ENCODE assay signal across 1 cellular context in the genomic region with DNA sequence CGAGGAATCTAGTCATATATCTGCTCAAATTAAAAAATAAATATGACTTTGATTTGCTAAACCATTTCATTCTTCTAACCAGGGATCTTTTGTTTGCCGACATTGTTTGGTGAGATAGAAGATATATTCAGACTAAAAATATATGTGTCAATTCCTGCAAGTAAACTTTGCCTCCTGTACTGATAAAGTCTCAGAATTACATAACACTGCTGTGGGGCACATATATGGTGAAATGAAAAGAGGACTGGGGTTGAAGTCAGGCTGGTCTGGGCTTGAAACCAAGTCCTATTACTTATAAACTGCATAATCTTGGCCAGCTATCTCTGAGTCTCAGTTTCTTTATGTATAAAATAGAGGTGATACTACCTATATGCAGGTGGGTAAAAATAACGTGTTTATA.
TF ChIP-seq lines count a peak whose summit lies in the region.

No MANE protein-coding gene starts in this region.

TF ChIP-seq in HepG2, 621 proteins besides CTCF, POLR2A, EP300 and RAD21 (continued from another document):
- TF ChIP-seq ATF2 (CRISPR knock-in tag; IDR thresholded peaks at IDR 0.05) (no peak), NBN (conservative IDR thresholded peaks at IDR 0.05) (no peak), PPARG (CRISPR knock-in tag; conservative IDR thresholded peaks at IDR 0.05) (0 out of 2 replicates have a peak, but pooled peaks have one; percentile 17), POGK (CRISPR knock-in tag; conservative IDR thresholded peaks at IDR 0.05) (no peak), SRY (CRISPR knock-in tag; IDR thresholded peaks at IDR 0.05) (no peak), GFI1 (CRISPR knock-in tag; IDR thresholded peaks at IDR 0.05; ENCODE audit: borderline replicate concordance) (peak; percentile 51; the same call in 1 of the 2 replicates), BCL6 (CRISPR knock-in tag; IDR thresholded peaks at IDR 0.05) (peak; percentile 49; the same call in 1 of the 2 replicates), ZNF350 (CRISPR knock-in tag; IDR thresholded peaks at IDR 0.05; ENCODE audit: borderline replicate concordance, low read depth) (no peak), GATAD2A (CRISPR knock-in tag; IDR thresholded peaks at IDR 0.05) (peak; percentile 64), ZNF737 (CRISPR knock-in tag; IDR thresholded peaks at IDR 0.05; ENCODE audit: borderline replicate concordance) (no peak), SOX6 (IDR thresholded peaks at IDR 0.05) (no peak), SOX6 (CRISPR knock-in tag; IDR thresholded peaks at IDR 0.05) (peak; percentile 40; the same call in 1 of the 2 replicates), ISL2 (CRISPR knock-in tag; IDR thresholded peaks at IDR 0.05) (0 out of 2 replicates have a peak, but pooled peaks have one; percentile 22)
- TF ChIP-seq, protein P1, sequence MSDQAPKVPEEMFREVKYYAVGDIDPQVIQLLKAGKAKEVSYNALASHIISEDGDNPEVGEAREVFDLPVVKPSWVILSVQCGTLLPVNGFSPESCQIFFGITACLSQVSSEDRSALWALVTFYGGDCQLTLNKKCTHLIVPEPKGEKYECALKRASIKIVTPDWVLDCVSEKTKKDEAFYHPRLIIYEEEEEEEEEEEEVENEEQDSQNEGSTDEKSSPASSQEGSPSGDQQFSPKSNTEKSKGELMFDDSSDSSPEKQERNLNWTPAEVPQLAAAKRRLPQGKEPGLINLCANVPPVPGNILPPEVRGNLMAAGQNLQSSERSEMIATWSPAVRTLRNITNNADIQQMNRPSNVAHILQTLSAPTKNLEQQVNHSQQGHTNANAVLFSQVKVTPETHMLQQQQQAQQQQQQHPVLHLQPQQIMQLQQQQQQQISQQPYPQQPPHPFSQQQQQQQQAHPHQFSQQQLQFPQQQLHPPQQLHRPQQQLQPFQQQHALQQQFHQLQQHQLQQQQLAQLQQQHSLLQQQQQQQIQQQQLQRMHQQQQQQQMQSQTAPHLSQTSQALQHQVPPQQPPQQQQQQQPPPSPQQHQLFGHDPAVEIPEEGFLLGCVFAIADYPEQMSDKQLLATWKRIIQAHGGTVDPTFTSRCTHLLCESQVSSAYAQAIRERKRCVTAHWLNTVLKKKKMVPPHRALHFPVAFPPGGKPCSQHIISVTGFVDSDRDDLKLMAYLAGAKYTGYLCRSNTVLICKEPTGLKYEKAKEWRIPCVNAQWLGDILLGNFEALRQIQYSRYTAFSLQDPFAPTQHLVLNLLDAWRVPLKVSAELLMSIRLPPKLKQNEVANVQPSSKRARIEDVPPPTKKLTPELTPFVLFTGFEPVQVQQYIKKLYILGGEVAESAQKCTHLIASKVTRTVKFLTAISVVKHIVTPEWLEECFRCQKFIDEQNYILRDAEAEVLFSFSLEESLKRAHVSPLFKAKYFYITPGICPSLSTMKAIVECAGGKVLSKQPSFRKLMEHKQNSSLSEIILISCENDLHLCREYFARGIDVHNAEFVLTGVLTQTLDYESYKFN (CRISPR knock-in tag; conservative IDR thresholded peaks at IDR 0.05), result 0 out of 2 replicates have a peak, but pooled peaks have one; percentile 23
- TF ChIP-seq, protein P2, sequence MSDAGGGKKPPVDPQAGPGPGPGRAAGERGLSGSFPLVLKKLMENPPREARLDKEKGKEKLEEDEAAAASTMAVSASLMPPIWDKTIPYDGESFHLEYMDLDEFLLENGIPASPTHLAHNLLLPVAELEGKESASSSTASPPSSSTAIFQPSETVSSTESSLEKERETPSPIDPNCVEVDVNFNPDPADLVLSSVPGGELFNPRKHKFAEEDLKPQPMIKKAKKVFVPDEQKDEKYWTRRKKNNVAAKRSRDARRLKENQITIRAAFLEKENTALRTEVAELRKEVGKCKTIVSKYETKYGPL (CRISPR knock-in tag; IDR thresholded peaks at IDR 0.05), result 0 out of 2 replicates have a peak, but pooled peaks have one; percentile 48
- TF ChIP-seq, protein P3, sequence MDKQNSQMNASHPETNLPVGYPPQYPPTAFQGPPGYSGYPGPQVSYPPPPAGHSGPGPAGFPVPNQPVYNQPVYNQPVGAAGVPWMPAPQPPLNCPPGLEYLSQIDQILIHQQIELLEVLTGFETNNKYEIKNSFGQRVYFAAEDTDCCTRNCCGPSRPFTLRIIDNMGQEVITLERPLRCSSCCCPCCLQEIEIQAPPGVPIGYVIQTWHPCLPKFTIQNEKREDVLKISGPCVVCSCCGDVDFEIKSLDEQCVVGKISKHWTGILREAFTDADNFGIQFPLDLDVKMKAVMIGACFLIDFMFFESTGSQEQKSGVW (CRISPR knock-in tag; IDR thresholded peaks at IDR 0.05; ENCODE audit: borderline replicate concordance), result no peak
